Comparison of ENCODE assay signal across 2 cellular contexts in genomic region chr3:72075848-72076247, GRCh38.
TF ChIP-seq lines count a peak whose summit lies in the region.

No MANE protein-coding gene starts in this region.

TF ChIP-seq in HEK293, 187 proteins besides CTCF, POLR2A, EP300 and RAD21:
- TF ChIP-seq TRIM28 (IDR thresholded peaks at IDR 0.05; ENCODE audit: borderline replicate concordance, low read length) (peak; percentile 86; the same call in 1 of the 2 replicates), SETDB1 (IDR thresholded peaks at IDR 0.05; ENCODE audit: insufficient read length, low read length) (peak; percentile 95)

TF ChIP-seq in K562, 482 proteins besides CTCF, POLR2A, EP300 and RAD21:
- TF ChIP-seq CBX5 (IDR thresholded peaks at IDR 0.05; ENCODE audit: borderline replicate concordance, low read depth) (peak; percentile 74; the same call in 1 of the 2 replicates), TRIM24 (IDR thresholded peaks at IDR 0.05) (peak in 1 of 2 experiments; percentile 35; a peak in 1 of 4 replicates), CBX3 (IDR thresholded peaks at IDR 0.05; ENCODE audit: borderline replicate concordance in 1 of 2, low read length in 2 of 2) (peak in 1 of 2 experiments; percentile 33; a peak in 1 of 3 replicates), TRIM28 (IDR thresholded peaks at IDR 0.05) (peak; percentile 78; the same call in 1 of the 2 replicates)
